Comparison of ENCODE assay signal across 17 cellular contexts in the genomic region with DNA sequence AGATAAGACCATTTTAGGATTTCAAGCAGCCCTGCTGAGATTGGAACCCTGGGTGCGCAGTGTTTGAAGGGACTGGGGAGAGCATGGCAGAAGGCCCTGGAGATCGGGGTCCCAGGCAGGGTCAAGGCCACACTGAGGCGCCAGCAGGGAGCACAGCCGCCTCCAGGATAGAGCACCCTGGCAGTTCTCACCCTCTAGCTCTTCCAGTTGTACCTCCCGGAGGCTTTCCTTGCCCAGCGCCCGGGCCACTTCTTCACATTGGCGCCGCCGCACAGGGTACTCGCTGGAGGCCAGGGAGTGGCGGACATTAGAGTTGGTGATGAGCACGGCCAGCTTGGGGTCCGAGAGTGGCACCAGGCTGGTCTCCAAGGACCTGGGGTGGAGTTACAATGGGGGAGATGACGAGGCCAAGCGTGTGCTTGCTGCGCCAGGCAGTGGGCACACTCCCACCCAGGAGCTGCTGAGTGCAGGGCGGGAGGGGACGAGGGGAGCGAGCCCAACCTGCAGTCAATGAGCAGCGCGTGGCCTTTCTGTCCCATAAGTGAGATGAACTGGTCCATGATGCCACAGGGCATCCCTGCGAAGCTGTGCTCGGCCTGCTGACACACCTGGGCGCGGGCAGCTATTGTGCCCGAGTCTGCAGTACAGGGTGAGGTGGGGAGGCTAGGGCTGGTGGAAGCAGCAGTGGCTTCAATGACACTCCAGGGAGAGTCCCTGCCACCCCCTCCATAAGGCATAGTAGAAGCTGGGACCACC. TPM values are rescaled to one million over a fixed set of nuclear protein-coding genes. Genes with fewer than 3 reads are reported as not detected.
DNase-seq lines count a peak whose midpoint lies in the region; ATAC-seq and TF ChIP-seq lines count a peak whose summit lies in the region.
"Had no signal": no experiment of that assay in that cellular context is flagged by ENCODE, and none has a peak within 500 bp of the region (broad histone marks: within the 10 kb centered on the region; RNA-seq: fewer than 3 reads in every experiment).

No MANE protein-coding gene starts in this region.

- H3K4me1 Mint-ChIP-seq in T-helper 2 cell treated with Interferon-gamma antibody and Interleukin-4, amounts not matched to agents 5 μg/mL and 100 μg/mL, for 36 hours (ENCODE audit: low read depth), result peaks cover 5% of the 10 kb centered on the region
- peaks cover 9 to 27% (median 12%) of the 10 kb centered on the region in 3 donors for H3K4me1 Mint-ChIP-seq in CD8-positive, alpha-beta memory T cell
- H3K4me1 Mint-ChIP-seq in brain, result peaks cover 17% of the 10 kb centered on the region
- H3K4me1 Mint-ChIP-seq in naive thymus-derived CD8-positive, alpha-beta T cell, result peaks cover 1 to 23% (median 16%) of the 10 kb centered on the region in 4 donors

- no peak overlapping the region for H3K27ac ChIP-seq in CD8-positive, alpha-beta memory T cell (ENCODE audit: low read depth, low read length)
- H3K27ac ChIP-seq in vagina, result no peak overlapping the region
- H3K27ac ChIP-seq: esophagus squamous epithelium, heart right ventricle had no signal

- H3K27ac Mint-ChIP-seq in T-helper 2 cell treated with Interferon-gamma antibody and Interleukin-4, amounts not matched to agents 5 μg/mL and 100 μg/mL, for 36 hours, result peak overlapping the region; percentile 10
- peak overlapping the region in 1 of 8 donors; percentile 61 for H3K27ac Mint-ChIP-seq in CD8-positive, alpha-beta memory T cell
- H3K27ac Mint-ChIP-seq in brain, result peak overlapping the region in 3 of 5 experiments; percentile 43 to 75 (median 67)
- peak overlapping the region in 6 of 10 donors; percentile 44 to 67 (median 50) for H3K27ac Mint-ChIP-seq in naive thymus-derived CD8-positive, alpha-beta T cell

- no peaks in the 10 kb centered on the region for H3K36me3 ChIP-seq in CD8-positive, alpha-beta memory T cell (ENCODE audit: insufficient read depth, low read length)
- peaks cover 0 to 8% of the 10 kb centered on the region in 2 donors for H3K36me3 ChIP-seq in vagina

- H3K27me3 Mint-ChIP-seq in T-helper 2 cell treated with Interferon-gamma antibody and Interleukin-4, amounts not matched to agents 5 μg/mL and 100 μg/mL, for 36 hours (ENCODE audit: low read depth), result no peaks in the 10 kb centered on the region
- no peaks in the 10 kb centered on the region for H3K27me3 Mint-ChIP-seq in CD8-positive, alpha-beta memory T cell
- peaks cover 8% of the 10 kb centered on the region for H3K27me3 Mint-ChIP-seq in brain
- H3K27me3 Mint-ChIP-seq in naive thymus-derived CD8-positive, alpha-beta T cell, result no peaks in the 10 kb centered on the region

- H3K36me3 Mint-ChIP-seq in T-helper 2 cell treated with Interferon-gamma antibody and Interleukin-4, amounts not matched to agents 5 μg/mL and 100 μg/mL, for 36 hours (ENCODE audit: low read depth), result no peaks in the 10 kb centered on the region
- H3K36me3 Mint-ChIP-seq in CD8-positive, alpha-beta memory T cell, result peaks cover 0 to 12% (median 2%) of the 10 kb centered on the region in 3 donors
- H3K36me3 Mint-ChIP-seq in brain, result no peaks in the 10 kb centered on the region
- no peaks in the 10 kb centered on the region for H3K36me3 Mint-ChIP-seq in naive thymus-derived CD8-positive, alpha-beta T cell

- no peaks in the 10 kb centered on the region for H3K27me3 ChIP-seq in CD8-positive, alpha-beta memory T cell (ENCODE audit: insufficient read depth, low read length, poor library complexity, severe bottlenecking)
- H3K27me3 ChIP-seq in vagina, result no peaks in the 10 kb centered on the region
- H3K27me3 ChIP-seq: esophagus squamous epithelium, heart right ventricle had no signal

- CTCF ChIA-PET in CD8-positive, alpha-beta memory T cell (lab: Charles Lee), result interaction anchor here (1.2 to 5.6 kb wide), 12 partner anchors 8 to 142 kb away, joined by 3 to 63 read pairs (median 8); a partner anchor contains a TSS

- no peak for ATAC-seq in naive thymus-derived CD8-positive, alpha-beta T cell
- no peak for ATAC-seq in GM21360 (IDR thresholded peaks at IDR 0.05; ENCODE audit: unreplicated experiment)
- ATAC-seq: heart right ventricle, sciatic nerve had no signal

- no peaks in the 10 kb centered on the region for H3K9me3 Mint-ChIP-seq in T-helper 2 cell treated with Interferon-gamma antibody and Interleukin-4, amounts not matched to agents 5 μg/mL and 100 μg/mL, for 36 hours
- H3K9me3 Mint-ChIP-seq in CD8-positive, alpha-beta memory T cell, result no peaks in the 10 kb centered on the region
- peaks cover 0 to 3% (median 0%) of the 10 kb centered on the region in 5 experiments for H3K9me3 Mint-ChIP-seq in brain
- no peaks in the 10 kb centered on the region for H3K9me3 Mint-ChIP-seq in naive thymus-derived CD8-positive, alpha-beta T cell

- DNase-seq in T-helper 2 cell treated with Interferon-gamma antibody and Interleukin-4, amounts not matched to agents 5 μg/mL and 100 μg/mL, for 36 hours (ENCODE audit: low spot score), result no peak
- DNase-seq in T-helper 2 cell (no peak), DMS53 treated with DMSO at 0.1 percent for 48 hours (lab: John Stamatoyannopoulos, UW; ENCODE audit: unreplicated experiment) (no peak), vagina (ENCODE audit: extremely low spot score in 2 of 2) (no peak)
- DNase-seq in CD8-positive, alpha-beta memory T cell, result no peak
- no peak for DNase-seq in naive thymus-derived CD8-positive, alpha-beta T cell
- DNase-seq: amniotic stem cell; cortex of kidney; esophagus squamous epithelium; kidney glomerular epithelial cell; NCI-H2107; NCI-H774; stimulated activated CD4-positive, alpha-beta T cell treated with anti-CD3 and anti-CD28 coated beads, Interleukin-4, amount 100 ng/mL, for 1 hour had no signal

- intact Hi-C loops in vagina (cut with DNase I), result loop anchor here (10.0 kb wide), 1 partner anchor 112 kb away; a partner anchor contains a TSS

- H3K4me3 ChIP-seq in CD8-positive, alpha-beta memory T cell (ENCODE audit: low read length), result no peak overlapping the region
- no peak overlapping the region for H3K4me3 ChIP-seq in vagina
- H3K4me3 ChIP-seq: esophagus squamous epithelium, heart right ventricle had no signal

- H3K4me1 ChIP-seq in CD8-positive, alpha-beta memory T cell (ENCODE audit: insufficient read depth, low read length), result peaks cover 13% of the 10 kb centered on the region
- peaks cover 20% of the 10 kb centered on the region for H3K4me1 ChIP-seq in vagina

- POLR2A ChIA-PET in CD8-positive, alpha-beta memory T cell (lab: Charles Lee), result interaction anchor here (0.6 to 1.6 kb wide), 2 partner anchors 9 to 92 kb away, joined by 3 to 4 read pairs; a partner anchor contains a TSS
- POLR2A ChIA-PET in naive thymus-derived CD8-positive, alpha-beta T cell (lab: Charles Lee), result interaction anchor here (1.2 to 28.6 kb wide), 5 partner anchors 8 to 93 kb away, joined by 3 to 596 read pairs (median 26); a partner anchor contains a TSS

- no peaks in the 10 kb centered on the region for H3K9me3 ChIP-seq in CD8-positive, alpha-beta memory T cell (ENCODE audit: low read length)
- H3K9me3 ChIP-seq in vagina, result no peaks in the 10 kb centered on the region
- H3K9me3 ChIP-seq: esophagus squamous epithelium, heart right ventricle had no signal

- TF ChIP-seq POLR2A in vagina (IDR thresholded peaks at IDR 0.05), result no peak

- peak overlapping the region; percentile 52 for H3K4me3 Mint-ChIP-seq in T-helper 2 cell treated with Interferon-gamma antibody and Interleukin-4, amounts not matched to agents 5 μg/mL and 100 μg/mL, for 36 hours
- peak overlapping the region in 6 of 7 donors; percentile 17 to 84 (median 56) for H3K4me3 Mint-ChIP-seq in CD8-positive, alpha-beta memory T cell
- peak overlapping the region; percentile 37 to 76 (median 63) for H3K4me3 Mint-ChIP-seq in brain
- H3K4me3 Mint-ChIP-seq in naive thymus-derived CD8-positive, alpha-beta T cell, result peak overlapping the region in 9 of 10 donors; percentile 14 to 60 (median 41)

- no peak for TF ChIP-seq CTCF in brain (conservative IDR thresholded peaks at IDR 0.05)
- TF ChIP-seq CTCF in vagina (IDR thresholded peaks at IDR 0.05), result no peak

RNA-seq across cellular contexts. Expression of a gene that starts 2.3 kb away (rescaled TPM):
- 10 to 100 TPM; 33.2 to 39.7 TPM for total RNA-seq in CD8-positive, alpha-beta memory T cell
- polyA plus RNA-seq in CD8-positive, alpha-beta memory T cell, result 19.7 TPM
- polyA plus RNA-seq in brain (ENCODE audit: insufficient read depth, low read depth, low replicate concordance), result 26.8 TPM
- total RNA-seq in naive thymus-derived CD8-positive, alpha-beta T cell, result 10 to 100 TPM; 14.8 to 18.0 TPM
- 10 to 100 TPM in 2 of 3 donors, 1 to 10 TPM in 1; 9.5 to 14.4 (median 13.9) TPM for polyA plus RNA-seq in naive thymus-derived CD8-positive, alpha-beta T cell
- 18.4 TPM for total RNA-seq in vagina

RNA-seq across cellular contexts. Expression of a gene that starts 21.9 kb away (rescaled TPM):
- 10 to 100 TPM; 24.4 to 29.3 TPM for total RNA-seq in CD8-positive, alpha-beta memory T cell
- polyA plus RNA-seq in CD8-positive, alpha-beta memory T cell, result 32.8 TPM
- 34.9 TPM for polyA plus RNA-seq in brain (ENCODE audit: insufficient read depth, low read depth, low replicate concordance)
- 10 to 100 TPM; 55.6 to 57.7 TPM for total RNA-seq in naive thymus-derived CD8-positive, alpha-beta T cell
- 10 to 100 TPM; 24.4 to 26.9 (median 26.2) TPM for polyA plus RNA-seq in naive thymus-derived CD8-positive, alpha-beta T cell
- total RNA-seq in vagina, result 35.1 TPM

RNA-seq across cellular contexts. Expression of a gene that starts 41.4 kb away (rescaled TPM):
- total RNA-seq in CD8-positive, alpha-beta memory T cell, result 1 to 10 TPM; 1.8 to 2.1 TPM
- polyA plus RNA-seq in CD8-positive, alpha-beta memory T cell, result 1.5 TPM
- polyA plus RNA-seq in brain (ENCODE audit: insufficient read depth, low read depth, low replicate concordance), result 29.4 TPM
- total RNA-seq in naive thymus-derived CD8-positive, alpha-beta T cell, result 1 to 10 TPM; 1.5 to 2.4 TPM
- 1 to 10 TPM in 2 of 3 donors, under 1 TPM in 1; 0.35 to 1.9 (median 1.4) TPM for polyA plus RNA-seq in naive thymus-derived CD8-positive, alpha-beta T cell
- 169 TPM for total RNA-seq in vagina

Comparison
In these comparisons a context has a peak if more than half of its experiments do, and no peak if none do; other contexts are left out.
1. RNA of a gene that starts 41.4 kb away (total RNA-seq): 169 TPM in vagina (single experiment); 1.5 to 2.4 TPM in naive thymus-derived CD8-positive, alpha-beta T cell and 1.8 to 2.1 TPM in CD8-positive, alpha-beta memory T cell; every median in the first group is over 10 times any median in the second.
2. Peak in every context shown above with its lines, with median percentiles within 50 percentile points of each other: H3K4me3 Mint-ChIP-seq.